8 cellular contexts compared by ENCODE assay signal in genomic region chr7:1664711-1665591, GRCh38. TPM values are rescaled to one million over a fixed set of nuclear protein-coding genes. Genes with fewer than 3 reads are reported as not detected.
DNase-seq lines count a peak whose midpoint lies in the region; ATAC-seq, FAIRE-seq and TF ChIP-seq lines count a peak whose summit lies in the region.

No MANE protein-coding gene starts in this region.

- no peak for FAIRE-seq in bronchial epithelial cell (lab: Jason Lieb, UNC)

- POLR2A ChIA-PET in CD8-positive, alpha-beta memory T cell (lab: Charles Lee), result no interaction called here

- H3K27ac ChIP-seq in CD8-positive, alpha-beta memory T cell (ENCODE audit: low read depth, low read length), result no peak overlapping the region

- H3K4me1 ChIP-seq in CD8-positive, alpha-beta memory T cell (ENCODE audit: insufficient read depth, low read length), result no peaks in the 10 kb centered on the region

- peaks cover 0 to 3% (median 0%) of the 10 kb centered on the region in 5 donors for H3K9me3 Mint-ChIP-seq in CD8-positive, alpha-beta memory T cell

- peaks cover 38 to 44% of the 10 kb centered on the region in 2 donors for H3K27me3 Mint-ChIP-seq in CD8-positive, alpha-beta memory T cell
- H3K27me3 Mint-ChIP-seq in T-helper 17 cell, result peaks cover 48% of the 10 kb centered on the region

- CTCF ChIA-PET in CD8-positive, alpha-beta memory T cell (lab: Charles Lee), result interaction anchor here (1.1 kb wide), 1 partner anchor 683 kb away, joined by 4 read pairs; no protein-coding TSS in a partner anchor

- H3K27me3 ChIP-seq in CD8-positive, alpha-beta memory T cell (ENCODE audit: insufficient read depth, low read length, poor library complexity, severe bottlenecking), result peaks cover 18% of the 10 kb centered on the region
- H3K27me3 ChIP-seq in bronchial epithelial cell (ENCODE audit: control insufficient read depth, insufficient read depth, low read length), result peaks cover 20% of the 10 kb centered on the region

- peaks cover 6 to 22% (median 13%) of the 10 kb centered on the region in 3 donors for H3K4me1 Mint-ChIP-seq in CD8-positive, alpha-beta memory T cell
- H3K4me1 Mint-ChIP-seq in T-helper 17 cell, result peaks cover 5% of the 10 kb centered on the region

- H3K36me3 ChIP-seq in CD8-positive, alpha-beta memory T cell (ENCODE audit: insufficient read depth, low read length), result no peaks in the 10 kb centered on the region
- H3K36me3 ChIP-seq in bronchial epithelial cell (ENCODE audit: control insufficient read depth, insufficient read depth, low read length), result no peaks in the 10 kb centered on the region

- peak; percentile 50 for ATAC-seq in T-helper 17 cell

- no peak overlapping the region for H3K4me3 ChIP-seq in CD8-positive, alpha-beta memory T cell (ENCODE audit: low read length)
- H3K4me3 ChIP-seq in bronchial epithelial cell (ENCODE audit: low read depth, low read length), result peak overlapping the region; percentile 25

- peak overlapping the region in 3 of 7 donors; percentile 19 to 66 (median 50) for H3K4me3 Mint-ChIP-seq in CD8-positive, alpha-beta memory T cell
- H3K4me3 Mint-ChIP-seq in T-helper 17 cell, result peak overlapping the region; percentile 43

- DNase-seq in CD8-positive, alpha-beta memory T cell, result peak in 4 of 5 donors; percentile 23 to 51 (median 34)
- peak; percentile 99 for DNase-seq in HuH-7 (ENCODE audit: low spot score)
- peak; percentile 28 to 39 (median 35) for DNase-seq in T-helper 17 cell
- DNase-seq in bronchial epithelial cell (ENCODE audit: low read depth), result peak; percentile 7
- peak; percentile 55 for DNase-seq in inferior parietal cortex (ENCODE audit: extremely low spot score)
- DNase-seq in stimulated activated CD4-positive, alpha-beta T cell treated with anti-CD3 and anti-CD28 coated beads, Interleukin-12 subunit alpha, Interleukin-12 subunit beta, amount 100 ng/mL, for 24 hours (ENCODE audit: low read depth in 2 of 2), result peak; percentile 27 to 55
- no peak for DNase-seq in NCI-H2029 treated with DMSO at 0.1 percent for 48 hours (lab: John Stamatoyannopoulos, UW)
- no peak for DNase-seq in HT-29 (ENCODE audit: low spot score)

- peak; percentile 77 for TF ChIP-seq CTCF in bronchial epithelial cell (IDR thresholded peaks at IDR 0.05; ENCODE audit: insufficient read depth, low read length, severe bottlenecking)

- H3K27ac Mint-ChIP-seq in CD8-positive, alpha-beta memory T cell, result no peak overlapping the region
- H3K27ac Mint-ChIP-seq in T-helper 17 cell, result no peak overlapping the region

- H3K9me3 ChIP-seq in CD8-positive, alpha-beta memory T cell (ENCODE audit: low read length), result no peaks in the 10 kb centered on the region
- no peaks in the 10 kb centered on the region for H3K9me3 ChIP-seq in T-helper 17 cell (ENCODE audit: control insufficient read depth, low read length, poor library complexity, severe bottlenecking)

- H3K36me3 Mint-ChIP-seq in CD8-positive, alpha-beta memory T cell, result no peaks in the 10 kb centered on the region
- H3K36me3 Mint-ChIP-seq in T-helper 17 cell (ENCODE audit: low read depth), result peaks cover 2% of the 10 kb centered on the region

RNA-seq across cellular contexts. Expression of gene ELFN1, which starts 5.1 kb away (rescaled TPM):
- total RNA-seq in CD8-positive, alpha-beta memory T cell, result under 1 TPM; 0.15 to 0.22 TPM
- polyA plus RNA-seq in CD8-positive, alpha-beta memory T cell, result 0.20 TPM
- total RNA-seq in T-helper 17 cell, result not detected
- under 0.01 TPM in 1 of 2 replicates, not detected in the other for total RNA-seq in bronchial epithelial cell
- total RNA-seq in HT-29 (2014; rRNA removed; shearing (Covaris generic)), result 0.92 and 1.7 TPM in 2 replicates

Comparison
In these comparisons a context has a peak if more than half of its experiments do, and no peak if none do; other contexts are left out.
1. DNase-seq: peak in CD8-positive, alpha-beta memory T cell (4 of 5), HuH-7 (single experiment), T-helper 17 cell (3 of 3), bronchial epithelial cell (single experiment), inferior parietal cortex (single experiment) and stimulated activated CD4-positive, alpha-beta T cell treated with anti-CD3 and anti-CD28 coated beads, Interleukin-12 subunit alpha, Interleukin-12 subunit beta, amount 100 ng/mL, for 24 hours (2 of 2); none in NCI-H2029 treated with DMSO at 0.1 percent for 48 hours (single experiment) and HT-29 (single experiment).